ENCODE assay signal across 28 cellular contexts in genomic region chr7:25250386-25250785, GRCh38. TPM values are rescaled to one million over a fixed set of nuclear protein-coding genes. Genes with fewer than 3 reads are reported as not detected.
"Had no signal": no experiment of that assay in that cellular context is flagged by ENCODE, and none has a peak within 500 bp of the region (broad histone marks: within the 10 kb centered on the region; RNA-seq: fewer than 3 reads in every experiment).

No MANE protein-coding gene starts in this region.

- H3K9me3 Mint-ChIP-seq: activated naive CD4-positive, alpha-beta T cell treated with anti-CD3 and anti-CD28 coated beads, Interleukin-2, amount 50 U/mL, for 72 hours; activated T-cell treated with anti-CD3 and anti-CD28 coated beads, Interleukin-2, amount 50 U/mL, for 24 hours; activated T-helper 17 cell treated with anti-CD3 and anti-CD28 coated beads, Interleukin-2, amount 50 U/mL, for 72 hours; naive B cell; stimulated activated naive CD8-positive, alpha-beta T cell treated with anti-CD3 and anti-CD28 coated beads, Interleukin-15, Interleukin-2, amounts not matched to agents 100 ng/mL and 50 ng/mL, for 24 hours had no signal

- H3K27ac Mint-ChIP-seq: activated CD4-positive, alpha-beta T cell treated with anti-CD3 and anti-CD28 coated beads for 36 hours; activated T-cell treated with anti-CD3 and anti-CD28 coated beads, Interleukin-2, amount 50 U/mL, for 24 hours; activated T-helper 17 cell treated with anti-CD3 and anti-CD28 coated beads, Interleukin-2, amount 50 U/mL, for 72 hours; naive B cell; stimulated activated naive CD8-positive, alpha-beta T cell treated with anti-CD3 and anti-CD28 coated beads, Interleukin-15, Interleukin-2, amounts not matched to agents 100 ng/mL and 50 ng/mL, for 24 hours had no signal

- DNase-seq: activated CD4-positive, alpha-beta T cell treated with anti-CD3 and anti-CD28 coated beads for 36 hours; activated CD4-positive, alpha-beta T cell treated with anti-CD3 and anti-CD28 coated beads, Interleukin-2, amount 50 U/mL, for 4 hours; activated CD8-positive, alpha-beta memory T cell treated with anti-CD3 and anti-CD28 coated beads for 24 hours; activated CD8-positive, alpha-beta memory T cell treated with anti-CD3 and anti-CD28 coated beads, Interleukin-2, amount 50 U/mL, for 4 hours; activated T-cell treated with anti-CD3 and anti-CD28 coated beads, Interleukin-2, amount 50 U/mL, for 24 hours; aorta; hippocampal formation; left colon; naive B cell; ovary; right cardiac atrium; stimulated activated CD4-positive, alpha-beta T cell treated with anti-CD3 and anti-CD28 coated beads, Interleukin-1b, Interleukin-23, amount 100 ng/mL, for 48 hours; substantia nigra; T-helper 1 cell; thyroid gland had no signal

- H3K4me3 Mint-ChIP-seq: activated CD4-positive, alpha-beta T cell treated with anti-CD3 and anti-CD28 coated beads for 36 hours; activated T-cell treated with anti-CD3 and anti-CD28 coated beads, Interleukin-2, amount 50 U/mL, for 24 hours; activated T-helper 17 cell treated with anti-CD3 and anti-CD28 coated beads, Interleukin-2, amount 50 U/mL, for 72 hours; naive B cell; stimulated activated naive CD8-positive, alpha-beta T cell treated with anti-CD3 and anti-CD28 coated beads, Interleukin-15, Interleukin-2, amounts not matched to agents 100 ng/mL and 50 ng/mL, for 24 hours had no signal

- H3K36me3 Mint-ChIP-seq: activated naive CD4-positive, alpha-beta T cell treated with anti-CD3 and anti-CD28 coated beads, Interleukin-2, amount 50 U/mL, for 72 hours; naive B cell had no signal

- H3K4me3 ChIP-seq: coronary artery, esophagus muscularis mucosa, lung, ovary, prostate gland, skin epidermis, thyroid gland had no signal

- H3K9me3 ChIP-seq: esophagus muscularis mucosa, ovary, prostate gland, thyroid gland had no signal

- ATAC-seq: activated CD4-positive, alpha-beta T cell treated with anti-CD3 and anti-CD28 coated beads for 36 hours; activated naive CD4-positive, alpha-beta T cell treated with anti-CD3 and anti-CD28 coated beads, Interleukin-2, amount 50 U/mL, for 72 hours; activated T-helper 17 cell treated with anti-CD3 and anti-CD28 coated beads, Interleukin-2, amount 50 U/mL, for 72 hours; right cardiac atrium had no signal

- H3K27me3 ChIP-seq: esophagus muscularis mucosa, ovary, thyroid gland had no signal

- H3K4me1 Mint-ChIP-seq: activated CD4-positive, alpha-beta T cell treated with anti-CD3 and anti-CD28 coated beads for 36 hours; activated T-helper 17 cell treated with anti-CD3 and anti-CD28 coated beads, Interleukin-2, amount 50 U/mL, for 72 hours had no signal

- H3K36me3 ChIP-seq: esophagus muscularis mucosa, ovary, prostate gland, thyroid gland had no signal

- H3K4me1 ChIP-seq: esophagus muscularis mucosa, thyroid gland had no signal

- H3K27ac ChIP-seq: coronary artery, esophagus muscularis mucosa, ovary, skin epidermis, thyroid gland had no signal

RNA-seq across cellular contexts. Expression of gene NPVF, which starts 22.1 kb away (rescaled TPM):
- total RNA-seq: activated CD4-positive, alpha-beta T cell treated with anti-CD3 and anti-CD28 coated beads for 36 hours; activated naive CD4-positive, alpha-beta T cell treated with anti-CD3 and anti-CD28 coated beads, Interleukin-2, amount 50 U/mL, for 72 hours; activated T-helper 17 cell treated with anti-CD3 and anti-CD28 coated beads, Interleukin-2, amount 50 U/mL, for 72 hours; aorta; bronchial epithelial cell; esophagus muscularis mucosa; frontal cortex; left colon; lung; mesenteric fat pad; mucosa of gallbladder; ovary; prostate gland; right cardiac atrium; thyroid gland; ureter had no signal
